ENCODE assay signal across 17 cellular contexts in the genomic region with DNA sequence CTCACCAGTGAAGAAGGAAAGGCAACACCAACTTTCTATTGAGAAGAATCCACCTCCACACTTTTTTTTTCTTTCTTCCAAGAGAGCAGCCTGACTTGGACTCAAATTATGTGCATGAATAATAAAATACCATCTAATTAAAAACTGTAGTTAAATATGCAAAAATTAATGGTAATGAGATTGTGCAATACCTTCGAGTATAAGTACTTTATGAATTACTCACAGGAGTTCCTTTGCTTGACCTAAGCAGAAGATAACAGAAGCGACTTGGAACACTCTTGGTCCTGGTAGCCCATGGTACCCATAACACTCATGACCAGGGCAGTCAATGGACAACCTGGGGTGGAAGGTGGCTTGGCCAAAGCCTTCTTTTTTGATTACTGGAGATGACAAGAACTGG.
"Had no signal": no experiment of that assay in that cellular context is flagged by ENCODE, and none has a peak within 500 bp of the region (broad histone marks: within the 10 kb centered on the region; RNA-seq: fewer than 3 reads in every experiment).

No MANE protein-coding gene starts in this region.

- ATAC-seq: Right ventricle myocardium inferior had no signal

- H3K4me3 ChIP-seq: PC-9, Peyer's patch, SJSA1, SK-N-MC had no signal

- H2AFZ ChIP-seq: PC-9 had no signal

- H3K4me1 ChIP-seq: Peyer's patch, SJSA1 had no signal

- H3K36me3 ChIP-seq: Peyer's patch, SJSA1 had no signal

- H3K27ac ChIP-seq: PC-9, Peyer's patch, SJSA1, SK-N-MC had no signal

- DNase-seq: Kasumi-1, KG1, MM.1S, NCI-H187, NCI-H2171, NCI-H226, NCI-H446, NCI-H510A, NCI-H524 treated with DMSO at 0.1 percent for 48 hours, NCI-H82, OCI-M1, PC-9, SIG-M5 had no signal

- H3K4me2 ChIP-seq: PC-9 had no signal

- H3K27me3 ChIP-seq: Peyer's patch, SJSA1 had no signal

- H3K9me3 ChIP-seq: Peyer's patch, SJSA1 had no signal
